Comparison of ENCODE assay signal across 8 cellular contexts in genomic region chr2:233711312-233712008, GRCh38. TPM values are rescaled to one million over a fixed set of nuclear protein-coding genes. Genes with fewer than 3 reads are reported as not detected.
DNase-seq lines count a peak whose midpoint lies in the region; TF ChIP-seq lines count a peak whose summit lies in the region.

No MANE protein-coding gene starts in this region.

- no peak overlapping the region for H3K4me2 ChIP-seq in smooth muscle cell

- no peaks in the 10 kb centered on the region for H3K79me2 ChIP-seq in smooth muscle cell (ENCODE audit: low read depth)

- H3K9ac ChIP-seq in smooth muscle cell (ENCODE audit: low read depth) = no peak overlapping the region

- H3K27me3 ChIP-seq in smooth muscle cell (ENCODE audit: low read depth) = no peaks in the 10 kb centered on the region

- no peaks in the 10 kb centered on the region for H3K9me3 ChIP-seq in smooth muscle cell (replicated peaks; ENCODE audit: low read depth)

- no peak overlapping the region for H2AFZ ChIP-seq in smooth muscle cell (ENCODE audit: low read depth)

- H4K20me1 ChIP-seq in smooth muscle cell (ENCODE audit: low read depth) = no peaks in the 10 kb centered on the region

- no peaks in the 10 kb centered on the region for H3K4me1 ChIP-seq in smooth muscle cell (ENCODE audit: low read depth)

- no peaks in the 10 kb centered on the region for H3K36me3 ChIP-seq in smooth muscle cell (ENCODE audit: low read depth)

- no peak overlapping the region for H3K27ac ChIP-seq in smooth muscle cell (ENCODE audit: low read depth)

- TF ChIP-seq CTCF in AG09319 (IDR thresholded peaks at IDR 0.05; ENCODE audit: low read depth, low read length) = peak; percentile 95
- TF ChIP-seq CTCF in astrocyte of the cerebellum (IDR thresholded peaks at IDR 0.05; ENCODE audit: low read depth, low read length, missing control alignments) = peak; percentile 97
- TF ChIP-seq CTCF in smooth muscle cell (IDR thresholded peaks at IDR 0.05; ENCODE audit: borderline replicate concordance, insufficient read depth, poor library complexity, severe bottlenecking) = peak; percentile 94

- WGBS in smooth muscle cell (ENCODE audit: low lambda C conversion rate) = 46% methylated on average over 10 of the region's 11 CpGs

- peak; percentile 38 for DNase-seq in AG09319 (ENCODE audit: extremely low read depth, low read depth)
- peak; percentile 28 for DNase-seq in GM19240 (ENCODE audit: insufficient read length, low spot score)
- DNase-seq in NCI-H1417 (lab: John Stamatoyannopoulos, UW) = peak; percentile 41 to 79 (median 54)
- DNase-seq in T1000 (lab: John Stamatoyannopoulos, UW) = peak; percentile 52
- peak; percentile 41 for DNase-seq in astrocyte of the cerebellum (ENCODE audit: low read depth)
- peak in 41 of 51 donors; percentile 2 to 78 (median 42) for DNase-seq in hypothalamus (lab: John Stamatoyannopoulos, UW)
- DNase-seq in smooth muscle cell (lab: John Stamatoyannopoulos, UW; ENCODE audit: unreplicated experiment) = peak; percentile 43
- no peak for DNase-seq in GF-D8 (lab: John Stamatoyannopoulos, UW)

- H3K4me3 ChIP-seq in astrocyte of the cerebellum (ENCODE audit: low read depth, low read length) (no peak overlapping the region), smooth muscle cell (no peak overlapping the region)

- in situ Hi-C loops in astrocyte of the cerebellum (cut with HindIII; ENCODE audit: low sequenced_read_pairs) = no loop called here

- no peaks in the 10 kb centered on the region for H3F3A ChIP-seq in smooth muscle cell (ENCODE audit: low read depth)

RNA-seq across cellular contexts. Expression of gene UGT1A5, which starts 1.2 kb away (rescaled TPM):
- total RNA-seq in smooth muscle cell = not detected in 2 replicates
- polyA plus RNA-seq in smooth muscle cell = not detected in 2 replicates

RNA-seq across cellular contexts. Expression of gene UGT1A4, which starts 7.1 kb away (rescaled TPM):
- total RNA-seq in smooth muscle cell = not detected in 2 replicates
- polyA plus RNA-seq in smooth muscle cell = not detected in 2 replicates

RNA-seq across cellular contexts. Expression of gene UGT1A3, which starts 17.4 kb away (rescaled TPM):
- total RNA-seq in smooth muscle cell = not detected in 2 replicates
- not detected in 2 replicates for polyA plus RNA-seq in smooth muscle cell

RNA-seq across cellular contexts. Expression of gene UGT1A6, which starts 18.8 kb away (rescaled TPM):
- 0.63 TPM in 1 of 2 replicates, not detected in the other for total RNA-seq in smooth muscle cell
- not detected in 2 replicates for polyA plus RNA-seq in smooth muscle cell

RNA-seq across cellular contexts. Expression of gene UGT1A7, which starts 29.8 kb away (rescaled TPM):
- total RNA-seq in smooth muscle cell = not detected in 2 replicates
- not detected in 2 replicates for polyA plus RNA-seq in smooth muscle cell
